Comparison of ENCODE assay signal across 8 cellular contexts in genomic region chr19:16041571-16042386, GRCh38. TPM values are rescaled to one million over a fixed set of nuclear protein-coding genes. Genes with fewer than 3 reads are reported as not detected.
DNase-seq lines count a peak whose midpoint lies in the region; ATAC-seq, FAIRE-seq and TF ChIP-seq lines count a peak whose summit lies in the region.

No MANE protein-coding gene starts in this region.

- H3K36me3 ChIP-seq in GM12878 (ENCODE audit: control insufficient read depth in 2 of 2, insufficient read depth in 2 of 2, low read length in 1 of 2) (no peaks in the 10 kb centered on the region), iPS-15b (ENCODE audit: control insufficient read depth, insufficient read depth, low read length) (no peaks in the 10 kb centered on the region), skeletal muscle tissue (ENCODE audit: control insufficient read depth in 3 of 3, insufficient read depth in 3 of 3, low read length in 3 of 3) (no peaks in the 10 kb centered on the region)

- no peaks in the 10 kb centered on the region for H3K79me2 ChIP-seq in GM12878 (ENCODE audit: control insufficient read depth, insufficient read depth, low read length)

- H3K9me3 ChIP-seq in GM12878 (replicated peaks; ENCODE audit: control insufficient read depth, insufficient read depth, low read length) (no peaks in the 10 kb centered on the region), iPS-15b (ENCODE audit: control insufficient read depth, insufficient read depth, low read length) (no peaks in the 10 kb centered on the region), skeletal muscle tissue (ENCODE audit: control insufficient read depth in 3 of 3, low read length in 3 of 3) (no peaks in the 10 kb centered on the region)

- no peak for TF ChIP-seq EP300 in GM12878 (IDR thresholded peaks at IDR 0.05; ENCODE audit: borderline replicate concordance in 1 of 2, control insufficient read depth in 1 of 2, low read depth in 2 of 2, low read length in 2 of 2)

- CTCF ChIA-PET in GM10248 (lab: Yijun Ruan, JAX), result interaction anchor here (0.7 to 3.0 kb wide), 36 partner anchors 10 to 375 kb away, joined by 3 to 25 read pairs (median 5); partner anchors contain the start of genes AP1M1, FAM32A, HSH2D and RAB8A
- CTCF ChIA-PET in GM12878 (lab: Yijun Ruan, JAX), result interaction anchor here (0.8 to 4.9 kb wide), 43 partner anchors 11 to 916 kb away, joined by 3 to 61 read pairs (median 5); partner anchors contain the start of genes AP1M1, FAM32A, HSH2D and RAB8A

- H2AFZ ChIP-seq in GM12878 (ENCODE audit: control insufficient read depth, low read depth, low read length), result peak overlapping the region; percentile 8

- in situ Hi-C loops in GM12878 (cut with MboI), result loop anchor here (5.0 kb wide), 1 partner anchor 146 kb away; the partner anchor contains the start of gene FAM32A

- H3K27me3 ChIP-seq in GM12878 (replicated peaks in 1 of 2; ENCODE audit: control insufficient read depth in 2 of 2, insufficient read depth in 2 of 2, low read length in 1 of 2) (no peaks in the 10 kb centered on the region), iPS-15b (ENCODE audit: control insufficient read depth, insufficient read depth, low read length) (peaks cover 8% of the 10 kb centered on the region), skeletal muscle tissue (ENCODE audit: control insufficient read depth in 3 of 3, insufficient read depth in 3 of 3, low read length in 3 of 3) (peaks cover 5 to 15% (median 7%) of the 10 kb centered on the region in 3 donors)

- no peak for TF ChIP-seq POLR2A in GM12878 (IDR thresholded peaks at IDR 0.05; ENCODE audit: low read depth, low read length)

- DNase-seq in GM10248 (ENCODE audit: extremely low spot score) (peak; percentile 86), NCI-H1105 treated with DMSO at 0.1 percent for 48 hours (lab: John Stamatoyannopoulos, UW) (peak; percentile 38), UCSD-AML1 (lab: John Stamatoyannopoulos, UW; ENCODE audit: unreplicated experiment) (peak; percentile 79), GM12878 (ENCODE audit: low read depth, low spot score) (no peak)

- no peak overlapping the region for H3K27ac ChIP-seq in GM12878 (ENCODE audit: control insufficient read depth, insufficient read depth)
- H3K27ac ChIP-seq in skeletal muscle tissue (ENCODE audit: low read depth, low read length), result no peak overlapping the region

- intact Hi-C loops in GM12878 (cut with micrococcal nuclease; ENCODE audit: unreplicated experiment), result loop anchor here (1.0 kb wide), 1 partner anchor 141 kb away; no protein-coding TSS in a partner anchor

- FAIRE-seq in GM12878 (lab: Jason Lieb, UNC), result peak; percentile 13

- RAD21 ChIA-PET in GM12878 (lab: Charles Lee; ENCODE audit: unreplicated experiment), result interaction anchor here (0.6 to 3.3 kb wide), 14 partner anchors 10 to 843 kb away, joined by 3 to 33 read pairs (median 5); partner anchors contain the start of genes AP1M1, FAM32A and RAB8A

- TF ChIP-seq RAD21 in GM12878 (IDR thresholded peaks at IDR 0.05; ENCODE audit: insufficient read depth, low read depth, low read length), result peak; percentile 88

- ATAC-seq in GM12878, result peak; percentile 91
- no peak for ATAC-seq in GM21367 (IDR thresholded peaks at IDR 0.05; ENCODE audit: unreplicated experiment)
- no peak for ATAC-seq in GM18873 (IDR thresholded peaks at IDR 0.05; ENCODE audit: low FRiP score, unreplicated experiment)

- H4K20me1 ChIP-seq in GM12878 (ENCODE audit: control insufficient read depth, insufficient read depth), result no peaks in the 10 kb centered on the region

- H3K4me1 ChIP-seq in GM12878 (ENCODE audit: control insufficient read depth, insufficient read depth, low read length) (no peaks in the 10 kb centered on the region), iPS-15b (ENCODE audit: control insufficient read depth, insufficient read depth, low read length) (no peaks in the 10 kb centered on the region), skeletal muscle tissue (ENCODE audit: control insufficient read depth in 3 of 3, insufficient read depth in 3 of 3, low read length in 3 of 3) (peaks cover 2 to 7% (median 5%) of the 10 kb centered on the region in 3 donors)

- H3K9ac ChIP-seq in GM12878 (ENCODE audit: control insufficient read depth, insufficient read depth, low read length), result no peak overlapping the region
- H3K9ac ChIP-seq in iPS-15b (ENCODE audit: low read depth, low read length), result no peak overlapping the region
- peak overlapping the region in 2 of 3 donors; percentile 45 to 68 for H3K9ac ChIP-seq in skeletal muscle tissue (ENCODE audit: low read depth in 1 of 3, low read length in 3 of 3)

- POLR2A ChIA-PET in GM10248 (lab: Yijun Ruan, JAX), result interaction anchor here (0.7 to 1.2 kb wide), 2 partner anchors 84 to 143 kb away, joined by 3 to 4 read pairs; partner anchors contain the start of gene FAM32A
- POLR2A ChIA-PET in GM12878 (lab: Charles Lee), result interaction anchor here (0.5 to 1.3 kb wide), 4 partner anchors 136 to 161 kb away, joined by 3 to 7 read pairs (median 3); partner anchors contain the start of gene FAM32A

- H3K4me3 ChIP-seq in GM12878 (no peak overlapping the region), iPS-15b (ENCODE audit: low read depth, low read length) (peak overlapping the region; percentile 26), skeletal muscle tissue (ENCODE audit: low read length in 3 of 3) (peak overlapping the region in 2 of 3 donors; percentile 38 to 54)

- 18% methylated on average over 27 of the region's 29 CpGs for WGBS in GM12878 (ENCODE audit: insufficient coverage, insufficient replicate concordance, low lambda C conversion rate, missing lambda C conversion rate)

- H3K4me2 ChIP-seq in GM12878 (ENCODE audit: control insufficient read depth, insufficient read depth), result no peak overlapping the region; the same call in 1 of the 2 replicates

- SMC1A ChIA-PET in GM12878 (lab: Charles Lee; ENCODE audit: uncharacterized antibody, unreplicated experiment), result interaction anchor here (0.7 to 3.2 kb wide), 23 partner anchors 12 to 345 kb away, joined by 3 to 34 read pairs (median 4); partner anchors contain the start of genes AP1M1, FAM32A, HSH2D and RAB8A

- no TSS peak for BruUV-seq in GM12878 (replicated peaks; lab: Mats Ljungman, UMichigan)

- TF ChIP-seq CTCF in GM10248 (IDR thresholded peaks at IDR 0.05; ENCODE audit: control extremely low read depth, extremely low read depth, low read depth, missing control alignments) (peak; percentile 93), GM12878 (IDR thresholded peaks at IDR 0.05 in 2 of 3, conservative IDR thresholded peaks at IDR 0.05 in 1 of 3; ENCODE audit: control insufficient read depth in 2 of 3, extremely low read depth in 1 of 3, insufficient read depth in 1 of 3, low read depth in 3 of 3, low read length in 3 of 3) (peak; percentile 92 to 93 (median 92))

TF ChIP-seq in GM12878, 131 proteins besides CTCF, POLR2A, EP300 and RAD21 (continues in another document):
- no peak for TF ChIP-seq ZNF217 (IDR thresholded peaks at IDR 0.05)
- no peak for TF ChIP-seq GATAD2B (conservative IDR thresholded peaks at IDR 0.05; ENCODE audit: low read depth)
- 0 out of 3 replicates have a peak, but pooled peaks of 1 of the 2 experiments have one; percentile 28 for TF ChIP-seq EGR1 (IDR thresholded peaks at IDR 0.05; ENCODE audit: borderline replicate concordance in 1 of 2, low read depth in 2 of 2, low read length in 2 of 2)
- TF ChIP-seq SMC3 (IDR thresholded peaks at IDR 0.05; ENCODE audit: borderline replicate concordance, low read length), result peak; percentile 87
- no peak for TF ChIP-seq ETV6 (conservative IDR thresholded peaks at IDR 0.05 in 1 of 2, IDR thresholded peaks at IDR 0.05 in 1 of 2; ENCODE audit: borderline replicate concordance in 1 of 2, low read depth in 1 of 2)
- peak; percentile 44; the same call in 1 of the 2 replicates for TF ChIP-seq YY1 (IDR thresholded peaks at IDR 0.05; ENCODE audit: low read depth, low read length)
- TF ChIP-seq USF2 (IDR thresholded peaks at IDR 0.05; ENCODE audit: borderline replicate concordance, low read depth, low read length), result no peak
- TF ChIP-seq IRF4 (IDR thresholded peaks at IDR 0.05; ENCODE audit: low read depth, low read length), result 0 out of 2 replicates have a peak, but pooled peaks have one; percentile 41
- no peak for TF ChIP-seq NFIC (IDR thresholded peaks at IDR 0.05; ENCODE audit: low read depth, low read length)

RNA-seq across cellular contexts. Expression of gene TPM4, which starts 34.5 kb away (rescaled TPM):
- total RNA-seq in GM12878 (2013; cell fraction: nucleolus; rRNA removed), result 161 and 178 TPM in 2 replicates
- total RNA-seq in GM12878 (2014; rRNA removed) (413 and 473 TPM in 2 replicates), GM12878 (2014; rRNA removed; fragmentation: Illumina TruSeq; extraction: Trizol) (513 and 542 TPM in 2 replicates), GM12878 (2021) (338 and 361 TPM in 2 replicates), skeletal muscle tissue (122 TPM)
- polyA plus RNA-seq in GM12878 (2011; ENCODE audit: low read depth), result 212 TPM
- polyA plus RNA-seq in GM12878 (2011; rRNA removed) (387 and 534 TPM in 2 replicates), GM12878 (2014; fragmentation: Illumina TruSeq; extraction: Trizol) (620 and 767 TPM in 2 replicates), GM12878 (2014; fragmentation: Nextera tagmentation; extraction: Ambion mirVana) (100 to 1,000 TPM; 183 to 194 TPM), GM12878 (2014; rRNA removed) (387 and 401 TPM in 2 replicates), GM12878 (2016; fragmentation: Nextera tagmentation; extraction: Ambion mirVana) (100 to 1,000 TPM; 469 to 473 TPM)
- 210 and 246 TPM in 2 replicates for polyA plus RNA-seq in GM12878 (2011; cell fraction: cytosol; rRNA removed)
- 84.6 and 156 TPM in 2 replicates for polyA plus RNA-seq in GM12878 (2011; cell fraction: nucleus; rRNA removed)
- polyA plus RNA-seq in GM12878 (2012), result 261 and 281 TPM in 2 replicates
- polyA minus RNA-seq in GM12878 (2011; rRNA and poly(A)+ RNA removed), result 142 and 153 TPM in 2 replicates
- 99.6 and 122 TPM in 2 replicates for polyA minus RNA-seq in GM12878 (2011; cell fraction: cytosol; rRNA and poly(A)+ RNA removed)
- 45.9 and 97.4 TPM in 2 replicates for polyA minus RNA-seq in GM12878 (2011; cell fraction: nucleus; rRNA and poly(A)+ RNA removed)

Comparison
In these comparisons a context has a peak if more than half of its experiments do, and no peak if none do; other contexts are left out.
1. H3K9ac ChIP-seq: peak in skeletal muscle tissue (2 of 3); none in GM12878 (single experiment) and iPS-15b (single experiment).